ENCODE assay signal across 1 cellular context in genomic region chr2:203328735-203329549, GRCh38.
A peak's percentile ranks its signal among the peaks of the same experiment; 100 is the strongest.
TF ChIP-seq lines count a peak whose summit lies in the region.

No MANE protein-coding gene starts in this region.

TF ChIP-seq in HEK293, 187 proteins besides CTCF, POLR2A, EP300 and RAD21 (continued from another document and continues in another):
- TF ChIP-seq GLI2 (tag by site-specific recombination; IDR thresholded peaks at IDR 0.05; ENCODE audit: borderline replicate concordance, low read depth) (no peak), ZNF366 (tag by site-specific recombination; conservative IDR thresholded peaks at IDR 0.05) (0 out of 2 replicates have a peak, but pooled peaks have one; percentile 31), ZNF24 (tag by site-specific recombination; IDR thresholded peaks at IDR 0.05) (no peak), ZNF777 (tag by site-specific recombination; IDR thresholded peaks at IDR 0.05; ENCODE audit: borderline replicate concordance) (no peak), ZNF114 (tag by site-specific recombination; IDR thresholded peaks at IDR 0.05) (no peak), ZNF423 (tag by site-specific recombination; IDR thresholded peaks at IDR 0.05) (no peak), ZSCAN18 (tag by site-specific recombination; IDR thresholded peaks at IDR 0.05) (no peak), ZNF645 (tag by site-specific recombination; IDR thresholded peaks at IDR 0.05) (no peak), ZNF791 (tag by site-specific recombination; IDR thresholded peaks at IDR 0.05) (no peak), ZNF302 (tag by site-specific recombination; IDR thresholded peaks at IDR 0.05; ENCODE audit: low read depth) (no peak), ZNF138 (tag by site-specific recombination; IDR thresholded peaks at IDR 0.05; ENCODE audit: borderline replicate concordance) (no peak), ZNF202 (tag by site-specific recombination; IDR thresholded peaks at IDR 0.05; ENCODE audit: borderline replicate concordance) (no peak), AEBP2 (tag by site-specific recombination; IDR thresholded peaks at IDR 0.05; ENCODE audit: borderline replicate concordance) (no peak), ZNF341 (tag by site-specific recombination; IDR thresholded peaks at IDR 0.05; ENCODE audit: low read depth) (peak; percentile 92), PRDM10 (tag by site-specific recombination; IDR thresholded peaks at IDR 0.05) (peak; percentile 96), ZNF335 (tag by site-specific recombination; conservative IDR thresholded peaks at IDR 0.05) (peak; percentile 34), ZNF626 (tag by site-specific recombination; IDR thresholded peaks at IDR 0.05) (no peak), ZNF184 (tag by site-specific recombination; IDR thresholded peaks at IDR 0.05) (no peak), ZNF23 (tag by site-specific recombination; IDR thresholded peaks at IDR 0.05; ENCODE audit: borderline replicate concordance) (no peak), ZNF248 (tag by site-specific recombination; IDR thresholded peaks at IDR 0.05) (no peak), PRDM4 (tag by site-specific recombination; IDR thresholded peaks at IDR 0.05) (peak; percentile 87), ZNF664 (tag by site-specific recombination; IDR thresholded peaks at IDR 0.05) (no peak), ZNF148 (tag by site-specific recombination; IDR thresholded peaks at IDR 0.05; ENCODE audit: borderline replicate concordance) (no peak), ZNF510 (tag by site-specific recombination; IDR thresholded peaks at IDR 0.05; ENCODE audit: insufficient replicate concordance) (no peak), ZBTB44 (tag by site-specific recombination; IDR thresholded peaks at IDR 0.05) (no peak), ZBTB8A (tag by site-specific recombination; IDR thresholded peaks at IDR 0.05) (no peak), ZFP41 (tag by site-specific recombination; IDR thresholded peaks at IDR 0.05; ENCODE audit: borderline replicate concordance) (no peak), ZFP69B (tag by site-specific recombination; IDR thresholded peaks at IDR 0.05) (no peak), SP2 (tag by site-specific recombination; IDR thresholded peaks at IDR 0.05) (peak; percentile 80), PBX3 (CRISPR knock-in tag; IDR thresholded peaks at IDR 0.05) (no peak), ZNF48 (tag by site-specific recombination; IDR thresholded peaks at IDR 0.05) (no peak), BCL6B (tag by site-specific recombination; IDR thresholded peaks at IDR 0.05) (no peak), TSHZ1 (tag by site-specific recombination; IDR thresholded peaks at IDR 0.05; ENCODE audit: borderline replicate concordance) (no peak), GLI4 (tag by site-specific recombination; IDR thresholded peaks at IDR 0.05) (no peak), ZNF555 (tag by site-specific recombination; conservative IDR thresholded peaks at IDR 0.05) (no peak)
